8 cellular contexts compared by ENCODE assay signal in genomic region chr1:226332947-226333346, GRCh38. TPM values are rescaled to one million over a fixed set of nuclear protein-coding genes. Genes with fewer than 3 reads are reported as not detected.
DNase-seq lines count a peak whose midpoint lies in the region; ATAC-seq and TF ChIP-seq lines count a peak whose summit lies in the region.

No MANE protein-coding gene starts in this region.

- peak overlapping the region; percentile 39 for H3K4me3 Mint-ChIP-seq in activated T-cell treated with anti-CD3 and anti-CD28 coated beads, Interleukin-2, amount 50 U/mL, for 4 hours

- H3K9ac ChIP-seq in smooth muscle cell (ENCODE audit: low read depth): no peak overlapping the region

- no peaks in the 10 kb centered on the region for H3F3A ChIP-seq in smooth muscle cell (ENCODE audit: low read depth)

- CTCF ChIA-PET in OCI-LY7 (lab: Charles Lee; ENCODE audit: unreplicated experiment): interaction anchor here (0.6 to 1.9 kb wide), 12 partner anchors 8 to 209 kb away, joined by 3 to 11 read pairs (median 4); partner anchors contain the start of gene LIN9

- no peak for ATAC-seq in activated T-cell treated with anti-CD3 and anti-CD28 coated beads, Interleukin-2, amount 50 U/mL, for 4 hours
- ATAC-seq in HG03139 (IDR thresholded peaks at IDR 0.05; ENCODE audit: unreplicated experiment) (no peak), GM19467 (IDR thresholded peaks at IDR 0.05; ENCODE audit: unreplicated experiment) (no peak)

- H3K4me1 ChIP-seq in OCI-LY7 (ENCODE audit: insufficient read depth, low read length, poor library complexity, severe bottlenecking) (peaks cover 62% of the 10 kb centered on the region), smooth muscle cell (ENCODE audit: low read depth) (no peaks in the 10 kb centered on the region)
- no peaks in the 10 kb centered on the region for H3K4me1 ChIP-seq in effector memory CD4-positive, alpha-beta T cell (ENCODE audit: control insufficient read depth, insufficient read depth, low read length, poor library complexity, severe bottlenecking)

- H3K36me3 ChIP-seq in OCI-LY7 (ENCODE audit: insufficient read depth, low read length) (no peaks in the 10 kb centered on the region), smooth muscle cell (ENCODE audit: low read depth) (no peaks in the 10 kb centered on the region)
- no peaks in the 10 kb centered on the region for H3K36me3 ChIP-seq in effector memory CD4-positive, alpha-beta T cell (ENCODE audit: control insufficient read depth, insufficient read depth, low read length)

- H3K4me2 ChIP-seq in OCI-LY7 (ENCODE audit: low read length): peak overlapping the region; percentile 79
- peak overlapping the region; percentile 82 for H3K4me2 ChIP-seq in smooth muscle cell

- no peak for DNase-seq in activated T-cell treated with anti-CD3 and anti-CD28 coated beads, Interleukin-2, amount 50 U/mL, for 4 hours
- no peak for DNase-seq in activated T-cell treated with anti-CD3 and anti-CD28 coated beads, Interleukin-2, amount 50 U/mL, for 1 hour
- DNase-seq in OCI-LY7 (ENCODE audit: low spot score) (peak; percentile 40), smooth muscle cell (lab: John Stamatoyannopoulos, UW; ENCODE audit: unreplicated experiment) (no peak)
- no peak for DNase-seq in effector memory CD4-positive, alpha-beta T cell
- DNase-seq in stimulated activated CD8-positive, alpha-beta memory T cell treated with anti-CD3 and anti-CD28 coated beads, Interleukin-4, amount 100 ng/mL, for 48 hours: no peak

- TF ChIP-seq CTCF in OCI-LY7 (conservative IDR thresholded peaks at IDR 0.05; ENCODE audit: low read length) (no peak), smooth muscle cell (IDR thresholded peaks at IDR 0.05; ENCODE audit: borderline replicate concordance, insufficient read depth, poor library complexity, severe bottlenecking) (no peak)

- BruUV-seq in OCI-LY7 (replicated peaks; lab: Mats Ljungman, UMichigan): TSS peak; percentile 97

- H3K27me3 Mint-ChIP-seq in activated T-cell treated with anti-CD3 and anti-CD28 coated beads, Interleukin-2, amount 50 U/mL, for 4 hours (ENCODE audit: low read depth): no peaks in the 10 kb centered on the region

- H3K9me3 ChIP-seq in OCI-LY7 (ENCODE audit: low read length) (no peaks in the 10 kb centered on the region), smooth muscle cell (replicated peaks; ENCODE audit: low read depth) (no peaks in the 10 kb centered on the region)
- no peaks in the 10 kb centered on the region for H3K9me3 ChIP-seq in effector memory CD4-positive, alpha-beta T cell (ENCODE audit: control insufficient read depth, low read length)

- peak overlapping the region; percentile 69 for H3K27ac ChIP-seq in OCI-LY7 (ENCODE audit: low read depth, low read length, poor library complexity, severe bottlenecking)
- no peak overlapping the region for H3K27ac ChIP-seq in effector memory CD4-positive, alpha-beta T cell (ENCODE audit: insufficient read depth, low read length, poor library complexity, severe bottlenecking)
- H3K27ac ChIP-seq in smooth muscle cell (ENCODE audit: low read depth): no peak overlapping the region

- H3K27me3 ChIP-seq in effector memory CD4-positive, alpha-beta T cell (replicated peaks; ENCODE audit: control insufficient read depth, insufficient read depth, low read length, poor library complexity, severe bottlenecking): no peaks in the 10 kb centered on the region
- no peaks in the 10 kb centered on the region for H3K27me3 ChIP-seq in smooth muscle cell (ENCODE audit: low read depth)

- POLR2A ChIA-PET in OCI-LY7 (lab: Charles Lee): interaction anchor here (0.5 to 3.1 kb wide), 31 partner anchors 9 to 843 kb away, joined by 3 to 31 read pairs (median 4); partner anchors contain the start of gene LIN9

- no peaks in the 10 kb centered on the region for H3K9me2 ChIP-seq in OCI-LY7 (ENCODE audit: insufficient read depth, low read length)

- H3K4me1 Mint-ChIP-seq in activated T-cell treated with anti-CD3 and anti-CD28 coated beads, Interleukin-2, amount 50 U/mL, for 4 hours (ENCODE audit: low read depth): peaks cover 14% of the 10 kb centered on the region

- H2AFZ ChIP-seq in OCI-LY7 (ENCODE audit: low read length): peak overlapping the region; percentile 95
- H2AFZ ChIP-seq in smooth muscle cell (ENCODE audit: low read depth): peak overlapping the region; percentile 87

- H3K4me3 ChIP-seq in OCI-LY7 (ENCODE audit: low read depth, low read length, poor library complexity, severe bottlenecking): peak overlapping the region; percentile 55
- H3K4me3 ChIP-seq in effector memory CD4-positive, alpha-beta T cell (ENCODE audit: insufficient read depth, low read depth, low read length, poor library complexity, severe bottlenecking): peak overlapping the region; percentile 19
- peak overlapping the region; percentile 41 for H3K4me3 ChIP-seq in smooth muscle cell

- intact Hi-C loops in OCI-LY7 (cut with micrococcal nuclease; ENCODE audit: unreplicated experiment): loop anchor here (1.0 kb wide), 3 partner anchors 132 to 208 kb away; no protein-coding TSS in a partner anchor

- no peaks in the 10 kb centered on the region for H3K9me3 Mint-ChIP-seq in activated T-cell treated with anti-CD3 and anti-CD28 coated beads, Interleukin-2, amount 50 U/mL, for 4 hours

- H3K36me3 Mint-ChIP-seq in activated T-cell treated with anti-CD3 and anti-CD28 coated beads, Interleukin-2, amount 50 U/mL, for 4 hours (ENCODE audit: insufficient read depth): no peaks in the 10 kb centered on the region

- 40% methylated on average over 2 of the region's 2 CpGs for WGBS in smooth muscle cell (ENCODE audit: low lambda C conversion rate)

- H4K20me1 ChIP-seq in OCI-LY7 (ENCODE audit: insufficient read depth, low read length): no peaks in the 10 kb centered on the region
- H4K20me1 ChIP-seq in smooth muscle cell (ENCODE audit: low read depth): no peaks in the 10 kb centered on the region

- H3K79me2 ChIP-seq in OCI-LY7 (ENCODE audit: insufficient read depth, low read depth, low read length) (no peaks in the 10 kb centered on the region), smooth muscle cell (ENCODE audit: low read depth) (no peaks in the 10 kb centered on the region)

RNA-seq across cellular contexts. Expression of gene LIN9, which starts 24.0 kb away (rescaled TPM):
- 1 to 10 TPM; 7.5 to 8.6 (median 8.3) TPM for total RNA-seq in activated T-cell treated with anti-CD3 and anti-CD28 coated beads, Interleukin-2, amount 50 U/mL, for 4 hours
- total RNA-seq in OCI-LY7 (2014; rRNA removed; shearing (Covaris generic)): 17.2 and 19.7 TPM in 2 replicates
- total RNA-seq in OCI-LY7 (2022) (20.1 and 22.4 TPM in 2 replicates), smooth muscle cell (7.8 and 8.2 TPM in 2 replicates)
- 2.2 and 3.7 TPM in 2 replicates for polyA plus RNA-seq in smooth muscle cell
